Comparison of ENCODE assay signal across 29 cellular contexts in the genomic region with DNA sequence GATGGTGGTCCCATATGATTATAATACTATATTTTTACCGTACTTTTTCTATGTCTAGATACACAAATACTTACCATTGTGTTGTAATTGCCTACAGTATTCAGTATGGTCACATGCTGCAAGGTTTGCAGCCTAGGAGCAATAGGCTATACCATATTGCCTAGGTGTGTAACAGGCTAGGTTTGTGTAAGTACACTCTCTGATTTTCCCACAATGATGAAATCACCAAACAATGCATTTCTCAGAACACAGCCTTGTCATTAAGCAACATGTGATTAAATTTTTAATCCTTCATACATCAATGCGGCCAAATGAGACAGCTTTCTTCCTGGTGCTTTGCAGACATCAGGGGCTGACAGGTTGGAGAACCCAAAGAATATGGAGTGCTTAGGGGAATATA. TPM values are rescaled to one million over a fixed set of nuclear protein-coding genes. Genes with fewer than 3 reads are reported as not detected.
"Had no signal": no experiment of that assay in that cellular context is flagged by ENCODE, and none has a peak within 500 bp of the region (broad histone marks: within the 10 kb centered on the region; RNA-seq: fewer than 3 reads in every experiment).

No MANE protein-coding gene starts in this region.

- ATAC-seq: K562 had no signal

- H3K4me3 ChIP-seq: ascending aorta, K562 had no signal

- H3K36me3 Mint-ChIP-seq: activated naive CD4-positive, alpha-beta T cell treated with anti-CD3 and anti-CD28 coated beads, Interleukin-2, amount 50 U/mL, for 24 hours; activated naive CD8-positive, alpha-beta T cell treated with anti-CD3 and anti-CD28 coated beads, Interleukin-2, amount 10 ng/mL, durations not matched to agents 7 days and 5 days had no signal

- H3K27ac Mint-ChIP-seq: activated CD4-positive, alpha-beta memory T cell treated with anti-CD3 and anti-CD28 coated beads, Interleukin-2, amount 10 ng/mL, durations not matched to agents 7 days and 5 days; activated naive CD4-positive, alpha-beta T cell treated with anti-CD3 and anti-CD28 coated beads, Interleukin-2, amount 50 U/mL, for 24 hours; activated T-cell treated with anti-CD3 and anti-CD28 coated beads, Interleukin-2, amount 50 U/mL, for 24 hours; activated T-helper 2 cell treated with anti-CD3 and anti-CD28 coated beads, Interferon-gamma antibody, Interleukin-2, Interleukin-4, amounts not matched to agents 10 μg/mL and 5 μg/mL and 100 μg/mL, durations not matched to agents 14 hours and 24 hours and 36 hours had no signal

- H3K4me1 ChIP-seq: ascending aorta had no signal

- H3K4me1 Mint-ChIP-seq: activated CD4-positive, alpha-beta memory T cell treated with anti-CD3 and anti-CD28 coated beads, Interleukin-2, amount 10 ng/mL, durations not matched to agents 7 days and 5 days had no signal

- H3K27me3 Mint-ChIP-seq: activated naive CD4-positive, alpha-beta T cell treated with anti-CD3 and anti-CD28 coated beads, Interleukin-2, amount 50 U/mL, for 24 hours had no signal

- H3K27ac ChIP-seq: ascending aorta, VCaP had no signal

- H3K9me3 Mint-ChIP-seq: activated CD4-positive, alpha-beta memory T cell treated with anti-CD3 and anti-CD28 coated beads, Interleukin-2, amount 10 ng/mL, durations not matched to agents 7 days and 5 days; activated naive CD4-positive, alpha-beta T cell treated with anti-CD3 and anti-CD28 coated beads, Interleukin-2, amount 50 U/mL, for 24 hours; activated naive CD8-positive, alpha-beta T cell treated with anti-CD3 and anti-CD28 coated beads, Interleukin-2, amount 10 ng/mL, durations not matched to agents 7 days and 5 days; activated T-cell treated with anti-CD3 and anti-CD28 coated beads, Interleukin-2, amount 50 U/mL, for 24 hours; activated T-helper 2 cell treated with anti-CD3 and anti-CD28 coated beads, Interferon-gamma antibody, Interleukin-2, Interleukin-4, amounts not matched to agents 10 μg/mL and 5 μg/mL and 100 μg/mL, durations not matched to agents 14 hours and 24 hours and 36 hours had no signal

- H3K4me3 Mint-ChIP-seq: activated CD4-positive, alpha-beta memory T cell treated with anti-CD3 and anti-CD28 coated beads, Interleukin-2, amount 10 ng/mL, durations not matched to agents 7 days and 5 days; activated naive CD4-positive, alpha-beta T cell treated with anti-CD3 and anti-CD28 coated beads, Interleukin-2, amount 50 U/mL, for 24 hours; activated naive CD8-positive, alpha-beta T cell treated with anti-CD3 and anti-CD28 coated beads, Interleukin-2, amount 10 ng/mL, durations not matched to agents 7 days and 5 days; activated T-cell treated with anti-CD3 and anti-CD28 coated beads, Interleukin-2, amount 50 U/mL, for 24 hours had no signal

- DNase-seq: activated CD4-positive, alpha-beta memory T cell treated with anti-CD3 and anti-CD28 coated beads, Interleukin-2, amount 10 ng/mL, durations not matched to agents 7 days and 5 days; activated CD4-positive, alpha-beta T cell treated with anti-CD3 and anti-CD28 coated beads for 1 hour; activated CD4-positive, alpha-beta T cell treated with anti-CD3 and anti-CD28 coated beads for 48 hours; activated CD4-positive, CD25-positive, alpha-beta regulatory T cell; activated gamma-delta T cell; activated naive CD4-positive, alpha-beta T cell treated with Interleukin-2 at 50 U/mL for 16 hours; activated naive CD8-positive, alpha-beta T cell treated with anti-CD3 and anti-CD28 coated beads, Interleukin-2, amount 10 ng/mL, durations not matched to agents 7 days and 5 days; activated T-cell treated with anti-CD3 and anti-CD28 coated beads, Interleukin-2, amount 50 U/mL, for 24 hours; amygdala; central memory CD4-positive, alpha-beta T cell; NCI-H1105; NCI-H1417 treated with DMSO at 0.1 percent for 48 hours; NCI-H2029; NCI-H2171; NCI-H510A; NCI-H748 treated with DMSO at 0.1 percent for 48 hours; OCI-M1; Right ventricle myocardium superior; SW 1271; T-helper 1 cell; T-helper 2 cell; T-helper 9 cell had no signal

- H3K9me3 ChIP-seq: ascending aorta had no signal

- H3K27me3 ChIP-seq: ascending aorta had no signal

RNA-seq across cellular contexts. Expression of a gene that starts 59.7 kb away (rescaled TPM):
- total RNA-seq: activated CD4-positive, alpha-beta memory T cell treated with anti-CD3 and anti-CD28 coated beads, Interleukin-2, amount 10 ng/mL, durations not matched to agents 7 days and 5 days; activated naive CD8-positive, alpha-beta T cell treated with anti-CD3 and anti-CD28 coated beads, Interleukin-2, amount 10 ng/mL, durations not matched to agents 7 days and 5 days; activated T-helper 2 cell treated with anti-CD3 and anti-CD28 coated beads, Interferon-gamma antibody, Interleukin-2, Interleukin-4, amounts not matched to agents 10 μg/mL and 5 μg/mL and 100 μg/mL, durations not matched to agents 14 hours and 24 hours and 36 hours; ascending aorta; cerebellum; K562; M059J; Right ventricle myocardium superior had no signal
